ENCODE assay signal across 32 cellular contexts in the genomic region with DNA sequence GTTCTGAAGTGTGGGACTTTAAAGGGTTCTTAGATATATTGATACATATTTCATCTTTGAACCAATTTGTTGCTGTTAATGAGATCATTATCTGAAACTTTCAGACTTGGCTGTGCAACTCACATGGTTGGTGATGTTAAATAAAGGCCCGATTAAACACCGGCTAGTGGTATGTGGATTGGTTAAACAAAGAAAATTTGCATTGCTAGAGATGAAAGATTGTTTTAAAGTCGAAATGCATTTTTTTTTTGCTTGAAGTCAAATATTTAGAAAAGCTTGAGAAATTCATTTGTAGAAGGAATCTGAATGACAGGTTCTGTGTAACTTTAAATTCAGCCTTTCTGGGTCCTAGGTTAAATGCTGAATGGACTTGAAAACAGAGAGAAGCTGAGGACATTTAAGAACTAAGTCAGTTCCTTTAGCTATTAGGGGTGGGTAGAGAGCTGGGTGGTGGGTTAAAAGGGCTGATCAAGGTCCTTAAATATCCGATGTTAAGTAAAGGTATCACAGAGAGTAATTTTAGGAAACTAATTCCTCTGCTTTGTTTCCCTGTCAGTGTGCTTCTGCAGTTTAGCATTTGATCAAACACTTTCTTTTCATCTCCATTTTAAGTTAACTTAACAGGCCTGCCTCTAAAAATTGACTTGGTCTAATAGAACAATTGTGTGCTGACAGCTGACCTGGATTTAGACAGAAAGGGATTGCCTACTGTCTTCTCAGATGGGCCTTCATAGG.
"Had no signal": no experiment of that assay in that cellular context is flagged by ENCODE, and none has a peak within 500 bp of the region (broad histone marks: within the 10 kb centered on the region; RNA-seq: fewer than 3 reads in every experiment).

No MANE protein-coding gene starts in this region.

- ATAC-seq: activated CD4-positive, alpha-beta T cell treated with anti-CD3 and anti-CD28 coated beads for 36 hours; activated T-cell treated with anti-CD3 and anti-CD28 coated beads, Interleukin-2, amount 50 U/mL, for 72 hours; left lung; mucosa of descending colon; natural killer cell treated with Interleukin-12 subunit alpha and Interleukin-12 subunit beta and Interleukin-15 and Interleukin-18, amount 100 ng/mL, for 72 hours; pancreas; stimulated activated effector memory CD8-positive, alpha-beta T cell treated with anti-CD3 and anti-CD28 coated beads, Interleukin-12 subunit alpha, Interleukin-12 subunit beta, amount 100 ng/mL, for 72 hours; upper lobe of right lung had no signal

- H3K4me1 ChIP-seq: colonic mucosa had no signal

- H3K4me3 Mint-ChIP-seq: activated CD4-positive, alpha-beta T cell treated with anti-CD3 and anti-CD28 coated beads for 36 hours; activated naive CD8-positive, alpha-beta T cell; activated T-cell treated with anti-CD3 and anti-CD28 coated beads, Interleukin-2, amount 50 U/mL, for 72 hours; natural killer cell treated with Interleukin-12 subunit alpha and Interleukin-12 subunit beta and Interleukin-15 and Interleukin-18, amount 100 ng/mL, for 72 hours; stimulated activated effector memory CD8-positive, alpha-beta T cell treated with anti-CD3 and anti-CD28 coated beads, Interleukin-12 subunit alpha, Interleukin-12 subunit beta, amount 100 ng/mL, for 72 hours; stimulated activated naive CD8-positive, alpha-beta T cell treated with anti-CD3 and anti-CD28 coated beads, Interleukin-15, Interleukin-2, amounts not matched to agents 100 ng/mL and 50 ng/mL, for 24 hours had no signal

- H3K27me3 ChIP-seq: colonic mucosa, esophagus squamous epithelium, pancreas, sigmoid colon, thyroid gland, upper lobe of right lung had no signal

- FAIRE-seq: endometrium, islet of Langerhans, pancreas, small intestine had no signal

- H3K9me3 ChIP-seq: colonic mucosa, esophagus squamous epithelium, left lung, mucosa of descending colon, pancreas, prostate gland, sigmoid colon, thyroid gland, upper lobe of right lung had no signal

- H3K36me3 ChIP-seq: colonic mucosa, esophagus squamous epithelium, left lung, pancreas, prostate gland, sigmoid colon, thyroid gland, upper lobe of right lung had no signal

- H3K9me3 Mint-ChIP-seq: activated T-cell treated with anti-CD3 and anti-CD28 coated beads, Interleukin-2, amount 50 U/mL, for 72 hours; natural killer cell treated with Interleukin-12 subunit alpha and Interleukin-12 subunit beta and Interleukin-15 and Interleukin-18, amount 100 ng/mL, for 72 hours; stimulated activated effector memory CD8-positive, alpha-beta T cell treated with anti-CD3 and anti-CD28 coated beads, Interleukin-12 subunit alpha, Interleukin-12 subunit beta, amount 100 ng/mL, for 72 hours; stimulated activated naive CD8-positive, alpha-beta T cell treated with anti-CD3 and anti-CD28 coated beads, Interleukin-15, Interleukin-2, amounts not matched to agents 100 ng/mL and 50 ng/mL, for 24 hours had no signal

- DNase-seq: activated CD4-positive, alpha-beta T cell treated with anti-CD3 and anti-CD28 coated beads for 36 hours; activated CD4-positive, CD25-positive, alpha-beta regulatory T cell; activated naive CD4-positive, alpha-beta T cell treated with Interleukin-2 at 50 U/mL for 16 hours; activated T-cell treated with anti-CD3 and anti-CD28 coated beads for 4 hours; activated T-cell treated with anti-CD3 and anti-CD28 coated beads, Interleukin-2, amount 50 U/mL, for 72 hours; anterior cingulate cortex; cerebellar nuclear complex; colonic mucosa; esophagus squamous epithelium; foreskin melanocyte; left lung; mesendoderm; mucosa of descending colon; nucleus accumbens; pancreas; retina; small intestine; stimulated activated CD4-positive, alpha-beta T cell treated with anti-CD3 and anti-CD28 coated beads, Interleukin-4, amount 100 ng/mL, for 24 hours; substantia nigra; T-helper 2 cell; thyroid gland; upper lobe of right lung had no signal

- H3K27ac Mint-ChIP-seq: activated CD4-positive, alpha-beta T cell treated with anti-CD3 and anti-CD28 coated beads for 36 hours; activated naive CD8-positive, alpha-beta T cell; activated T-cell treated with anti-CD3 and anti-CD28 coated beads, Interleukin-2, amount 50 U/mL, for 72 hours; natural killer cell treated with Interleukin-12 subunit alpha and Interleukin-12 subunit beta and Interleukin-15 and Interleukin-18, amount 100 ng/mL, for 72 hours; stimulated activated effector memory CD8-positive, alpha-beta T cell treated with anti-CD3 and anti-CD28 coated beads, Interleukin-12 subunit alpha, Interleukin-12 subunit beta, amount 100 ng/mL, for 72 hours; stimulated activated naive CD8-positive, alpha-beta T cell treated with anti-CD3 and anti-CD28 coated beads, Interleukin-15, Interleukin-2, amounts not matched to agents 100 ng/mL and 50 ng/mL, for 24 hours had no signal

- H3K27ac ChIP-seq: colonic mucosa, epithelial cell of prostate, esophagus squamous epithelium, left lung, pancreas, sigmoid colon, thyroid gland, upper lobe of right lung had no signal

- H3K4me3 ChIP-seq: colonic mucosa, esophagus squamous epithelium, left lung, lung, mucosa of descending colon, pancreas, prostate gland, sigmoid colon, thyroid gland, upper lobe of right lung had no signal

- H3K36me3 Mint-ChIP-seq: natural killer cell treated with Interleukin-12 subunit alpha and Interleukin-12 subunit beta and Interleukin-15 and Interleukin-18, amount 100 ng/mL, for 72 hours; stimulated activated effector memory CD8-positive, alpha-beta T cell treated with anti-CD3 and anti-CD28 coated beads, Interleukin-12 subunit alpha, Interleukin-12 subunit beta, amount 100 ng/mL, for 72 hours had no signal
